Comparison of ENCODE assay signal across 8 cellular contexts in genomic region chr19:917323-918151, GRCh38. TPM values are rescaled to one million over a fixed set of nuclear protein-coding genes. Genes with fewer than 3 reads are reported as not detected.
DNase-seq lines count a peak whose midpoint lies in the region; ATAC-seq lines count a peak whose summit lies in the region.

TSS of gene KISS1R (plus strand) at chr19:917333. CDS start at chr19:917503, 170 bp downstream.

- H3K4me3 Mint-ChIP-seq in activated T-helper 1 cell treated with anti-CD3 and anti-CD28 coated beads, Interleukin-12 subunit alpha, Interleukin-12 subunit beta, Interleukin-2, Interleukin-4 antibody, amounts not matched to agents 30 ng/mL and 10 ng/mL and 1 ng/mL, durations not matched to agents 14 hours and 24 hours and 36 hours: peak within 1 kb of the TSS; percentile 76

- no peak within 1 kb of the TSS for H3K27ac ChIP-seq in iPS DF 6.9 (ENCODE audit: low read length)

- ATAC-seq in GM18870 (IDR thresholded peaks at IDR 0.05; ENCODE audit: unreplicated experiment): no peak

- no peaks in the 10 kb centered on the region for H3K36me3 Mint-ChIP-seq in activated T-helper 1 cell treated with anti-CD3 and anti-CD28 coated beads, Interleukin-12 subunit alpha, Interleukin-12 subunit beta, Interleukin-2, Interleukin-4 antibody, amounts not matched to agents 30 ng/mL and 10 ng/mL and 1 ng/mL, durations not matched to agents 14 hours and 24 hours and 36 hours (ENCODE audit: low read depth)

- H3K27me3 ChIP-seq in iPS DF 6.9 (ENCODE audit: control insufficient read depth, insufficient read depth, low read length): peaks cover 28% of the 10 kb centered on the region

- peaks cover 2% of the 10 kb centered on the region; the same call in 1 of the 2 replicates for H3K36me3 ChIP-seq in iPS DF 6.9 (ENCODE audit: control insufficient read depth, insufficient read depth, low read length)

- H3K27ac Mint-ChIP-seq in activated T-helper 1 cell treated with anti-CD3 and anti-CD28 coated beads, Interleukin-12 subunit alpha, Interleukin-12 subunit beta, Interleukin-2, Interleukin-4 antibody, amounts not matched to agents 30 ng/mL and 10 ng/mL and 1 ng/mL, durations not matched to agents 14 hours and 24 hours and 36 hours: no peak within 1 kb of the TSS

- H3K9me3 Mint-ChIP-seq in activated T-helper 1 cell treated with anti-CD3 and anti-CD28 coated beads, Interleukin-12 subunit alpha, Interleukin-12 subunit beta, Interleukin-2, Interleukin-4 antibody, amounts not matched to agents 30 ng/mL and 10 ng/mL and 1 ng/mL, durations not matched to agents 14 hours and 24 hours and 36 hours: no peaks in the 10 kb centered on the region

- H3K4me1 Mint-ChIP-seq in activated T-helper 1 cell treated with anti-CD3 and anti-CD28 coated beads, Interleukin-12 subunit alpha, Interleukin-12 subunit beta, Interleukin-2, Interleukin-4 antibody, amounts not matched to agents 30 ng/mL and 10 ng/mL and 1 ng/mL, durations not matched to agents 14 hours and 24 hours and 36 hours (ENCODE audit: low read depth): peaks cover 16% of the 10 kb centered on the region

- H3K9me3 ChIP-seq in iPS DF 6.9 (ENCODE audit: control insufficient read depth, insufficient read depth, low read length): no peaks in the 10 kb centered on the region

- peaks cover 4% of the 10 kb centered on the region for H3K4me1 ChIP-seq in iPS DF 6.9 (ENCODE audit: control insufficient read depth, insufficient read depth, low read length)

- no CpG with 5 or more reads among the region's 87 CpGs for WGBS in iPS DF 6.9 (ENCODE audit: insufficient coverage, insufficient read length)

- intact Hi-C loops in activated T-helper 1 cell treated with anti-CD3 and anti-CD28 coated beads, Interleukin-12 subunit alpha, Interleukin-12 subunit beta, Interleukin-2, Interleukin-4 antibody, amounts not matched to agents 30 ng/mL and 10 ng/mL and 1 ng/mL, durations not matched to agents 14 hours and 24 hours and 36 hours (cut with micrococcal nuclease): no loop called here

- H3K27me3 Mint-ChIP-seq in activated T-helper 1 cell treated with anti-CD3 and anti-CD28 coated beads, Interleukin-12 subunit alpha, Interleukin-12 subunit beta, Interleukin-2, Interleukin-4 antibody, amounts not matched to agents 30 ng/mL and 10 ng/mL and 1 ng/mL, durations not matched to agents 14 hours and 24 hours and 36 hours (ENCODE audit: insufficient read depth): peaks cover 4% of the 10 kb centered on the region

- H3K4me3 ChIP-seq in iPS DF 6.9 (ENCODE audit: low read length): peak within 1 kb of the TSS; percentile 45; the same call in 1 of the 2 replicates

- DNase-seq in NCI-H1105 treated with DMSO at 0.1 percent for 48 hours (lab: John Stamatoyannopoulos, UW) (peak; percentile 24), NCI-H1105 (lab: John Stamatoyannopoulos, UW) (no peak), NCI-H146 (lab: John Stamatoyannopoulos, UW) (peak; percentile 59), iPS DF 6.9 (ENCODE audit: low read depth, low spot score) (no peak), Ammon's horn (ENCODE audit: low spot score) (no peak)
- DNase-seq in activated T-helper 1 cell treated with anti-CD3 and anti-CD28 coated beads, Interleukin-12 subunit alpha, Interleukin-12 subunit beta, Interleukin-2, Interleukin-4 antibody, amounts not matched to agents 30 ng/mL and 10 ng/mL and 1 ng/mL, durations not matched to agents 14 hours and 24 hours and 36 hours (ENCODE audit: low spot score): no peak
- DNase-seq in stimulated activated CD4-positive, alpha-beta T cell treated with anti-CD3 and anti-CD28 coated beads, Interleukin-2, amount 100 ng/mL, for 24 hours: peak; percentile 43 to 55

RNA-seq across cellular contexts. Expression of gene KISS1R, which starts in this region (rescaled TPM):
- 6.8 and 8.9 TPM in 2 replicates for total RNA-seq in activated T-helper 1 cell treated with anti-CD3 and anti-CD28 coated beads, Interleukin-12 subunit alpha, Interleukin-12 subunit beta, Interleukin-2, Interleukin-4 antibody, amounts not matched to agents 30 ng/mL and 10 ng/mL and 1 ng/mL, durations not matched to agents 14 hours and 24 hours and 36 hours

Comparison
In these comparisons a context has a peak if more than half of its experiments do, and no peak if none do; other contexts are left out.
1. DNase-seq: peak in NCI-H1105 treated with DMSO at 0.1 percent for 48 hours (single experiment), NCI-H146 (single experiment) and stimulated activated CD4-positive, alpha-beta T cell treated with anti-CD3 and anti-CD28 coated beads, Interleukin-2, amount 100 ng/mL, for 24 hours (2 of 2); none in NCI-H1105 (single experiment), activated T-helper 1 cell treated with anti-CD3 and anti-CD28 coated beads, Interleukin-12 subunit alpha, Interleukin-12 subunit beta, Interleukin-2, Interleukin-4 antibody, amounts not matched to agents 30 ng/mL and 10 ng/mL and 1 ng/mL, durations not matched to agents 14 hours and 24 hours and 36 hours (single experiment), iPS DF 6.9 (single experiment) and Ammon's horn (single experiment).